In genomic region chrX:11244641-11245040, GRCh38 we compare ENCODE assay signal across 22 cellular contexts. TPM values are rescaled to one million over a fixed set of nuclear protein-coding genes. Genes with fewer than 3 reads are reported as not detected.
A peak's percentile ranks its signal among the peaks of the same experiment; 100 is the strongest.
DNase-seq lines count a peak whose midpoint lies in the region; ATAC-seq and TF ChIP-seq lines count a peak whose summit lies in the region.
"Had no signal": no experiment of that assay in that cellular context is flagged by ENCODE, and none has a peak within 500 bp of the region (broad histone marks: within the 10 kb centered on the region; RNA-seq: fewer than 3 reads in every experiment).

No MANE protein-coding gene starts in this region.

- H3K27me3 Mint-ChIP-seq in T-helper 17 cell: no peaks in the 10 kb centered on the region

- no peak overlapping the region for H2AFZ ChIP-seq in KMS-11 (ENCODE audit: low read depth)
- H2AFZ ChIP-seq: neural progenitor cell had no signal

- H3K27ac ChIP-seq in KMS-11: no peak overlapping the region
- H3K27ac ChIP-seq: cardiac muscle cell, neural progenitor cell, psoas muscle, upper lobe of left lung had no signal

- no peak overlapping the region for H3K4me3 ChIP-seq in KMS-11 (IDR thresholded peaks at IDR 0.05; ENCODE audit: insufficient read depth, low read depth, low read length)
- no peak overlapping the region for H3K4me3 ChIP-seq in fibroblast of the aortic adventitia (ENCODE audit: low read depth, low read length)
- H3K4me3 ChIP-seq in skeletal muscle cell (ENCODE audit: low read depth, low read length): no peak overlapping the region
- H3K4me3 ChIP-seq: cardiac muscle cell, HAP-1, heart left ventricle, mucosa of descending colon, neural progenitor cell, psoas muscle, upper lobe of left lung had no signal

- H3K27ac Mint-ChIP-seq in T-helper 17 cell: no peak overlapping the region
- H3K27ac Mint-ChIP-seq: neural progenitor cell had no signal

- no peaks in the 10 kb centered on the region for H3K79me2 ChIP-seq in KMS-11 (ENCODE audit: insufficient read depth, low read depth)

- no peak for TF ChIP-seq CTCF in KMS-11 (conservative IDR thresholded peaks at IDR 0.05; ENCODE audit: low read depth, low read length)
- TF ChIP-seq CTCF in fibroblast of the aortic adventitia (IDR thresholded peaks at IDR 0.05; ENCODE audit: insufficient read depth, low read length): no peak

- H3K36me3 Mint-ChIP-seq in T-helper 17 cell (ENCODE audit: low read depth): no peaks in the 10 kb centered on the region
- H3K36me3 Mint-ChIP-seq: neural progenitor cell had no signal

- peaks cover 44% of the 10 kb centered on the region for H3K4me1 ChIP-seq in KMS-11 (ENCODE audit: low read depth, poor library complexity, severe bottlenecking)
- H3K4me1 ChIP-seq: heart left ventricle, neural progenitor cell, psoas muscle, upper lobe of left lung had no signal

- no peaks in the 10 kb centered on the region for H3K36me3 ChIP-seq in KMS-11 (ENCODE audit: insufficient read depth)
- H3K36me3 ChIP-seq: cardiac muscle cell, HAP-1, heart left ventricle, neural progenitor cell, upper lobe of left lung had no signal

- no peak overlapping the region for H3K4me3 Mint-ChIP-seq in T-helper 17 cell
- H3K4me3 Mint-ChIP-seq: neural progenitor cell had no signal

- peak overlapping the region; percentile 36; the same call in 1 of the 2 replicates for H3K4me2 ChIP-seq in KMS-11
- H3K4me2 ChIP-seq: neural progenitor cell had no signal

- ATAC-seq in T-helper 17 cell: no peak
- ATAC-seq: mucosa of descending colon had no signal

- DNase-seq in amniotic epithelial cell (ENCODE audit: low read depth) (peak; percentile 52), fibroblast of the aortic adventitia (ENCODE audit: low read depth) (peak; percentile 82), skeletal muscle cell (ENCODE audit: low read depth) (peak; percentile 48), NCI-H69 (lab: John Stamatoyannopoulos, UW) (no peak), T-helper 17 cell (no peak), NCI-H1105 treated with DMSO at 0.1 percent for 48 hours (lab: John Stamatoyannopoulos, UW) (no peak)
- DNase-seq: activated gamma-delta T cell; dermis blood vessel endothelial cell; DND-41; heart left ventricle; NCI-H146; NCI-H2171 treated with DMSO at 0.1 percent for 48 hours; psoas muscle; stimulated activated CD4-positive, alpha-beta T cell treated with anti-CD3 and anti-CD28 coated beads, Interleukin-4, amount 100 ng/mL, for 4 hours; T-helper 1 cell; upper lobe of left lung had no signal

- no peaks in the 10 kb centered on the region for H3K9me3 ChIP-seq in T-helper 17 cell (ENCODE audit: control insufficient read depth, low read length, poor library complexity, severe bottlenecking)
- H3K9me3 ChIP-seq: HAP-1, heart left ventricle, mucosa of descending colon, psoas muscle, upper lobe of left lung had no signal

- H3K4me1 Mint-ChIP-seq in T-helper 17 cell: no peaks in the 10 kb centered on the region
- H3K4me1 Mint-ChIP-seq: neural progenitor cell had no signal

- H3K27me3 ChIP-seq in KMS-11 (ENCODE audit: insufficient read depth, low read depth): no peaks in the 10 kb centered on the region
- H3K27me3 ChIP-seq: cardiac muscle cell, heart left ventricle, neural progenitor cell, upper lobe of left lung had no signal

- H4K20me1 ChIP-seq in KMS-11 (ENCODE audit: insufficient read depth): no peaks in the 10 kb centered on the region

- H3K9ac ChIP-seq in KMS-11: no peak overlapping the region
- H3K9ac ChIP-seq: neural progenitor cell had no signal

RNA-seq across cellular contexts. Expression of gene AMELX, which starts 48.6 kb away (rescaled TPM):
- total RNA-seq in fibroblast of the aortic adventitia (ENCODE audit: low replicate concordance) (not detected in 2 replicates), T-helper 17 cell (not detected)
- total RNA-seq: cardiac muscle cell, dermis blood vessel endothelial cell, heart left ventricle, lower leg skin, mucosa of descending colon, psoas muscle, upper lobe of left lung had no signal

Comparison
In these comparisons a context has a peak if more than half of its experiments do, and no peak if none do; other contexts are left out.
1. DNase-seq: peak in amniotic epithelial cell (single experiment), fibroblast of the aortic adventitia (single experiment) and skeletal muscle cell (single experiment); none in NCI-H69 (single experiment), T-helper 17 cell (0 of 3) and NCI-H1105 treated with DMSO at 0.1 percent for 48 hours (single experiment).